8 cellular contexts compared by ENCODE assay signal in the genomic region with DNA sequence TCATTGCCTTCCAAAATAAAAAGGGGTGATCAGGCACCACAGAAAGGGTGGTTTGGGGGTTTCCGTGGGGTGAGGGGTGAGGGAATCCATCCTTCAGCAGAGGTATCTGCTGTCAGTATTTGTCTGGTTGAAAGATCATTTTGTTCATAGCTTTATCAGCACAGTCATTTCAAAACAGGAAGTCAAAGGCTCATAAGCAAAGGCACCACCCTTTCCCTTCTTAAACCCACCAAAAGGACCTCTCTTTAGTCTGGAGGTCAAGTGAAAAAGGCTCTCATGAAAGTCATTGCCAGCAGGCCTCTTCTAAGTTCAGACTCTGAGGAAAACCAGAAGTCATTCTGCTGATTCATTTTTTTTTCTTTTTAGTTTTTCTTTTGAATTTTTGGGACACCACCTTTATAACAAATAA. TPM values are rescaled to one million over a fixed set of nuclear protein-coding genes. Genes with fewer than 3 reads are reported as not detected.
A peak's percentile ranks its signal among the peaks of the same experiment; 100 is the strongest.
DNase-seq lines count a peak whose midpoint lies in the region; ATAC-seq and TF ChIP-seq lines count a peak whose summit lies in the region.

No MANE protein-coding gene starts in this region.

- H3K27ac ChIP-seq in left ventricle myocardium inferior (replicated peaks): peak overlapping the region; percentile 71

- H3K27ac Mint-ChIP-seq in T-cell: peak overlapping the region; percentile 91 to 95

- H3K36me3 ChIP-seq in left ventricle myocardium inferior: no peaks in the 10 kb centered on the region

- H3K9me3 Mint-ChIP-seq in T-cell: no peaks in the 10 kb centered on the region

- no peaks in the 10 kb centered on the region for H3K27me3 ChIP-seq in left ventricle myocardium inferior (ENCODE audit: low read depth)

- peaks cover 59% of the 10 kb centered on the region for H3K4me1 ChIP-seq in left ventricle myocardium inferior

- H3K9me3 ChIP-seq in left ventricle myocardium inferior (replicated peaks): no peaks in the 10 kb centered on the region

- peaks cover 18% of the 10 kb centered on the region for H3K36me3 Mint-ChIP-seq in T-cell

- intact Hi-C loops in left ventricle myocardium inferior (cut with micrococcal nuclease): no loop called here

- peak; percentile 41 for ATAC-seq in GM18858 (IDR thresholded peaks at IDR 0.05; ENCODE audit: unreplicated experiment)
- ATAC-seq in HG02870 (IDR thresholded peaks at IDR 0.05; ENCODE audit: unreplicated experiment): peak; percentile 50
- peak; percentile 63 to 73 (median 65) for ATAC-seq in T-cell (replicated peaks in 1 of 4)
- ATAC-seq in omental fat pad (ENCODE audit: low FRiP score): no peak

- DNase-seq in T-cell: peak in 33 of 34 experiments; percentile 27 to 84 (median 58)
- DNase-seq in left ventricle myocardium inferior: no peak
- no peak for DNase-seq in omental fat pad (ENCODE audit: low spot score)
- no peak for DNase-seq in anterior cingulate cortex (lab: John Stamatoyannopoulos, UW)
- DNase-seq in ACHN: no peak
- DNase-seq in A172 (ENCODE audit: low spot score): no peak

- POLR2A ChIA-PET in T-cell (lab: Charles Lee): no interaction called here

- CTCF ChIA-PET in T-cell (lab: Charles Lee): interaction anchor here in 1 of 2 donors (0.7 kb wide), 1 partner anchor 11 kb away, joined by 3 read pairs; no protein-coding TSS in a partner anchor

- TF ChIP-seq CTCF in left ventricle myocardium inferior (IDR thresholded peaks at IDR 0.05; ENCODE audit: borderline replicate concordance): no peak
- no peak for TF ChIP-seq CTCF in omental fat pad (IDR thresholded peaks at IDR 0.05)

- peak overlapping the region; percentile 69 to 98 (median 78) for H3K4me3 Mint-ChIP-seq in T-cell

- no peak overlapping the region for H3K4me3 ChIP-seq in left ventricle myocardium inferior

- H3K4me1 Mint-ChIP-seq in T-cell: peaks cover 82 to 86% (median 84%) of the 10 kb centered on the region in 3 donors

- H3K27me3 Mint-ChIP-seq in T-cell: no peaks in the 10 kb centered on the region

- in situ Hi-C loops in ACHN (cut with HindIII; ENCODE audit: low pct_ligation_motif_present, low pct_unique_long_range_greater_than_20kb, low sequenced_read_pairs): no loop called here

RNA-seq across cellular contexts. Expression of a gene that starts 6.2 kb away (rescaled TPM):
- total RNA-seq in T-cell: 10 to 100 TPM; 49.8 to 78.3 (median 63.7) TPM
- total RNA-seq in left ventricle myocardium inferior: 6.0 TPM
- 10 to 100 TPM; 12.2 to 58.6 (median 30.1) TPM for total RNA-seq in omental fat pad
- 4.7 and 8.4 TPM in 2 replicates for total RNA-seq in A172 (2014; rRNA removed; shearing (Covaris generic))

Comparison
In these comparisons a context has a peak if more than half of its experiments do, and no peak if none do; other contexts are left out.
1. DNase-seq: peak in T-cell (33 of 34); none in left ventricle myocardium inferior (single experiment), omental fat pad (single experiment), anterior cingulate cortex (0 of 58), ACHN (single experiment) and A172 (single experiment).